8 cellular contexts compared by ENCODE assay signal in genomic region chr17:64420143-64420670, GRCh38. TPM values are rescaled to one million over a fixed set of nuclear protein-coding genes. Genes with fewer than 3 reads are reported as not detected.
DNase-seq lines count a peak whose midpoint lies in the region; ATAC-seq, FAIRE-seq and TF ChIP-seq lines count a peak whose summit lies in the region.

No MANE protein-coding gene starts in this region.

- no peaks in the 10 kb centered on the region for H3K36me3 ChIP-seq in DND-41 (ENCODE audit: insufficient read depth, low read length)

- H3K9me3 Mint-ChIP-seq in osteocyte (ENCODE audit: unreplicated experiment): no peaks in the 10 kb centered on the region

- no peaks in the 10 kb centered on the region; the same call in 1 of the 2 replicates for H3K4me1 ChIP-seq in DND-41 (ENCODE audit: insufficient read depth, low read length)

- H3K9ac ChIP-seq in DND-41 (ENCODE audit: low read depth, low read length): no peak overlapping the region

- ATAC-seq in DND-41 (ENCODE audit: insufficient read depth, low read depth) (peak; percentile 91), GM18519 (IDR thresholded peaks at IDR 0.05; ENCODE audit: low FRiP score, unreplicated experiment) (no peak)

- no peak overlapping the region for H3K27ac Mint-ChIP-seq in osteocyte (ENCODE audit: unreplicated experiment)

- DNase-seq in DND-41 (peak; percentile 42), HL-60 (ENCODE audit: low read depth in 1 of 2, low spot score in 1 of 2) (peak in 1 of 2 experiments; percentile 69), NCI-H510A treated with DMSO at 0.1 percent for 48 hours (lab: John Stamatoyannopoulos, UW) (peak; percentile 92), frontal cortex (ENCODE audit: low spot score in 2 of 2) (peak; percentile 22 to 59), osteocyte (ENCODE audit: extremely low spot score, unreplicated experiment) (no peak), cortex of kidney (lab: John Stamatoyannopoulos, UW) (no peak)
- peak; percentile 29 for DNase-seq in activated CD8-positive, alpha-beta memory T cell treated with anti-CD3 and anti-CD28 coated beads, Interleukin-2, amount 50 U/mL, for 1 hour (ENCODE audit: extremely low read depth)

- peaks cover 10% of the 10 kb centered on the region for H3K4me1 Mint-ChIP-seq in osteocyte (ENCODE audit: unreplicated experiment)

- no peaks in the 10 kb centered on the region for H3K36me3 Mint-ChIP-seq in osteocyte (ENCODE audit: unreplicated experiment)

- H3K4me3 ChIP-seq in DND-41 (ENCODE audit: low read depth in 1 of 2, low read length in 2 of 2) (no peak overlapping the region), HL-60 (replicated peaks; ENCODE audit: insufficient read depth, low read length) (no peak overlapping the region)

- no peak overlapping the region for H3K27ac ChIP-seq in DND-41 (ENCODE audit: low read length)
- no peak overlapping the region for H3K27ac ChIP-seq in HL-60 (replicated peaks)

- H2AFZ ChIP-seq in DND-41 (ENCODE audit: low read depth, low read length): no peak overlapping the region

- no peaks in the 10 kb centered on the region for H4K20me1 ChIP-seq in DND-41 (ENCODE audit: insufficient read depth, low read length)

- H3K4me2 ChIP-seq in DND-41 (ENCODE audit: insufficient read depth, low read length): no peak overlapping the region

- no peak overlapping the region for H3K4me3 Mint-ChIP-seq in osteocyte (ENCODE audit: unreplicated experiment)

- peaks cover 9% of the 10 kb centered on the region for H3K27me3 Mint-ChIP-seq in osteocyte (ENCODE audit: unreplicated experiment)

- TF ChIP-seq CTCF in DND-41 (IDR thresholded peaks at IDR 0.05; ENCODE audit: borderline replicate concordance, extremely low read depth, low read length, poor library complexity, severe bottlenecking) (peak; percentile 89), HL-60 (IDR thresholded peaks at IDR 0.05; ENCODE audit: insufficient read depth, low read length) (peak; percentile 71), osteocyte (IDR thresholded peaks at IDR 0.05) (peak; percentile 81)

- no peak for FAIRE-seq in frontal cortex (lab: Jason Lieb, UNC)

- H3K79me2 ChIP-seq in DND-41 (ENCODE audit: insufficient read depth, low read length): no peaks in the 10 kb centered on the region

- H3K9me3 ChIP-seq in DND-41 (ENCODE audit: insufficient read depth, low read length, severe bottlenecking): no peaks in the 10 kb centered on the region

- H3K27me3 ChIP-seq in DND-41 (ENCODE audit: insufficient read depth, low read length, poor library complexity) (no peaks in the 10 kb centered on the region), HL-60 (ENCODE audit: insufficient read depth, poor library complexity, severe bottlenecking) (no peaks in the 10 kb centered on the region)

RNA-seq across cellular contexts. Expression of gene MILR1, which starts 28.7 kb away (rescaled TPM):
- 0.82 TPM for total RNA-seq in frontal cortex
- total RNA-seq in osteocyte: not detected in 2 replicates

RNA-seq across cellular contexts. Expression of gene PECAM1, which starts 29.5 kb away (rescaled TPM):
- 6.9 TPM for total RNA-seq in frontal cortex
- total RNA-seq in osteocyte: not detected in 2 replicates

Comparison
In these comparisons a context has a peak if more than half of its experiments do, and no peak if none do; other contexts are left out.
1. DNase-seq: peak in DND-41 (single experiment), NCI-H510A treated with DMSO at 0.1 percent for 48 hours (single experiment), activated CD8-positive, alpha-beta memory T cell treated with anti-CD3 and anti-CD28 coated beads, Interleukin-2, amount 50 U/mL, for 1 hour (single experiment) and frontal cortex (2 of 2); none in osteocyte (single experiment) and cortex of kidney (single experiment).
2. Peak in every context shown above with its lines, with median percentiles within 50 percentile points of each other: CTCF ChIP-seq.